ENCODE assay signal across 14 cellular contexts in the genomic region with DNA sequence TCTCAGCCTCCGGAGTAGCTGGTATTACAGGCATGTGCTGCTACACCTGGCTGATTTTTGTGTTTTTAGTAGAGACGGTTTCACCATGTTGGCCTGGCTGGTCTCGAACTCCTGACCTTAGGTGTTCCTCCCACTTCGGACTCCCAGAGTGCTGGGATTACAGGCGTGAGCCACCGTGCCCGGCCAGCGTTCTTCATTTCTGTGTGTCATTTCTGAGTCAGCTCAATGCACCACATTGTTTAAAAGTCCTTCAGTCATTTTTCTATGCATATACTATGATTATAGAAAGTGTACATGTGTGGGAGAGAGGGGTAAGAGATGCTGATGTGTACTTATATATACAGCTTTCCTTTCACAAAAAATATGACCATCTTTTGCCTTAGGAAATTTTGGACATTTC. TPM values are rescaled to one million over a fixed set of nuclear protein-coding genes. Genes with fewer than 3 reads are reported as not detected.
DNase-seq lines count a peak whose midpoint lies in the region; ATAC-seq, FAIRE-seq and TF ChIP-seq lines count a peak whose summit lies in the region.
"Had no signal": no experiment of that assay in that cellular context is flagged by ENCODE, and none has a peak within 500 bp of the region (broad histone marks: within the 10 kb centered on the region; RNA-seq: fewer than 3 reads in every experiment).

No MANE protein-coding gene starts in this region.

- H3K4me3 ChIP-seq in IMR-90 (ENCODE audit: insufficient read depth, low read depth, low read length) (no peak overlapping the region), GM23248 (no peak overlapping the region)
- H3K4me3 ChIP-seq: smooth muscle cell, tibial artery had no signal

- intact Hi-C loops in activated CD4-positive, alpha-beta T cell treated with anti-CD3 and anti-CD28 coated beads for 36 hours (cut with DNase I, micrococcal nuclease): loop anchor here in 1 of 2 experiments (5.0 kb wide), 2 partner anchors 154 to 221 kb away; a partner anchor contains a TSS
- intact Hi-C loops in IMR-90 (cut with micrococcal nuclease): loop anchor here (5.0 to 10.0 kb wide), 2 partner anchors 221 to 314 kb away; a partner anchor contains a TSS

- no peak overlapping the region for H2BK120ac ChIP-seq in IMR-90 (ENCODE audit: low read depth, low read length)

- H3K9me2 ChIP-seq in GM23248 (ENCODE audit: insufficient read depth): no peaks in the 10 kb centered on the region

- no peak overlapping the region for H4K5ac ChIP-seq in IMR-90 (ENCODE audit: low read depth, low read length)

- no peaks in the 10 kb centered on the region for H3K27me3 ChIP-seq in IMR-90 (ENCODE audit: control insufficient read depth, insufficient read depth, low read length)
- H3K27me3 ChIP-seq in GM23248 (replicated peaks; ENCODE audit: insufficient read depth): no peaks in the 10 kb centered on the region
- H3K27me3 ChIP-seq: neutrophil, tibial artery had no signal

- no peak for FAIRE-seq in HTR-8/SVneo (lab: Jason Lieb, UNC)
- FAIRE-seq: A204.1 had no signal

- H3K27me3 Mint-ChIP-seq in activated CD4-positive, alpha-beta T cell treated with anti-CD3 and anti-CD28 coated beads for 36 hours: no peaks in the 10 kb centered on the region
- no peaks in the 10 kb centered on the region for H3K27me3 Mint-ChIP-seq in activated naive CD8-positive, alpha-beta T cell
- H3K27me3 Mint-ChIP-seq in nephron (ENCODE audit: low read depth): no peaks in the 10 kb centered on the region

- H3F3A ChIP-seq in GM23248 (ENCODE audit: insufficient read depth): no peaks in the 10 kb centered on the region

- no peak for TF ChIP-seq CTCF in IMR-90 (conservative IDR thresholded peaks at IDR 0.05; ENCODE audit: low read depth, low read length)
- no peak for TF ChIP-seq CTCF in nephron (IDR thresholded peaks at IDR 0.05; ENCODE audit: unreplicated experiment in 3 of 3)

- H4K8ac ChIP-seq in IMR-90 (ENCODE audit: low read depth in 2 of 2, low read length in 2 of 2): no peak overlapping the region

- H3K9me3 ChIP-seq in IMR-90 (ENCODE audit: control insufficient read depth, insufficient read depth, low read length): no peaks in the 10 kb centered on the region
- no peaks in the 10 kb centered on the region for H3K9me3 ChIP-seq in GM23248 (ENCODE audit: low read depth)
- H3K9me3 ChIP-seq: neutrophil, tibial artery had no signal

- H3K4me2 ChIP-seq in IMR-90 (ENCODE audit: low read depth, low read length): no peak overlapping the region
- H3K4me2 ChIP-seq in GM23248 (ENCODE audit: unreplicated experiment): no peak overlapping the region

- no peak overlapping the region for H3K56ac ChIP-seq in IMR-90 (ENCODE audit: extremely low read depth, insufficient read depth, low read length)

- BruUV-seq in IMR-90 (replicated peaks; lab: Mats Ljungman, UMichigan): no TSS peak

- no peak overlapping the region for H3K4ac ChIP-seq in IMR-90 (ENCODE audit: low read depth, low read length)

- H3K9me1 ChIP-seq in IMR-90 (ENCODE audit: insufficient read depth, low read length): no peaks in the 10 kb centered on the region

- POLR2A ChIA-PET in activated CD4-positive, alpha-beta T cell treated with anti-CD3 and anti-CD28 coated beads for 36 hours (lab: Charles Lee): interaction anchor here (0.6 kb wide), 1 partner anchor 16 kb away, joined by 10 read pairs; no protein-coding TSS in a partner anchor
- POLR2A ChIA-PET in IMR-90 (lab: Charles Lee; ENCODE audit: unreplicated experiment): no interaction called here

- H3K4me3 Mint-ChIP-seq in activated CD4-positive, alpha-beta T cell treated with anti-CD3 and anti-CD28 coated beads for 36 hours: peak overlapping the region; percentile 91
- peak overlapping the region; percentile 99 for H3K4me3 Mint-ChIP-seq in activated naive CD8-positive, alpha-beta T cell
- peak overlapping the region; percentile 70 to 74 (median 71) for H3K4me3 Mint-ChIP-seq in nephron

- dilution Hi-C loops in IMR-90 (cut with HindIII; ENCODE audit: low sequenced_read_pairs, unreplicated experiment): no loop called here

- CTCF ChIA-PET in activated CD4-positive, alpha-beta T cell treated with anti-CD3 and anti-CD28 coated beads for 36 hours (lab: Charles Lee): no interaction called here
- CTCF ChIA-PET in IMR-90 (lab: Yijun Ruan, JAX): interaction anchor here (0.6 kb wide), 2 partner anchors 95 to 146 kb away, joined by 3 to 6 read pairs; no protein-coding TSS in a partner anchor

- ATAC-seq in activated CD4-positive, alpha-beta T cell treated with anti-CD3 and anti-CD28 coated beads for 36 hours: no peak
- ATAC-seq in IMR-90 (ENCODE audit: low read depth) (no peak), GM18511 (IDR thresholded peaks at IDR 0.05; ENCODE audit: unreplicated experiment) (no peak)

- in situ Hi-C loops in IMR-90 (cut with MboI; ENCODE audit: low sequenced_read_pairs) (no loop called here), GM23248 (cut with MboI) (no loop called here)

- no peaks in the 10 kb centered on the region for H3K9me3 Mint-ChIP-seq in activated CD4-positive, alpha-beta T cell treated with anti-CD3 and anti-CD28 coated beads for 36 hours (ENCODE audit: low read depth)
- no peaks in the 10 kb centered on the region for H3K9me3 Mint-ChIP-seq in activated naive CD8-positive, alpha-beta T cell (ENCODE audit: low read depth)
- H3K9me3 Mint-ChIP-seq in nephron: no peaks in the 10 kb centered on the region

- H4K20me1 ChIP-seq in IMR-90 (ENCODE audit: insufficient read depth, low read length): no peaks in the 10 kb centered on the region
- no peaks in the 10 kb centered on the region for H4K20me1 ChIP-seq in GM23248 (ENCODE audit: insufficient read depth)

- H3K36me3 ChIP-seq in IMR-90 (ENCODE audit: control insufficient read depth, insufficient read depth, low read length) (no peaks in the 10 kb centered on the region), GM23248 (ENCODE audit: low read depth) (no peaks in the 10 kb centered on the region; the same call in 1 of the 2 replicates)
- H3K36me3 ChIP-seq: neutrophil, tibial artery had no signal

- H3K27ac ChIP-seq in IMR-90 (ENCODE audit: insufficient read depth, low read length): no peak overlapping the region
- no peak overlapping the region for H3K27ac ChIP-seq in GM23248
- H3K27ac ChIP-seq: neutrophil, tibial artery had no signal

- no peak overlapping the region for H2AK9ac ChIP-seq in IMR-90 (replicated peaks; ENCODE audit: low read depth, low read length, poor library complexity)

- 73% methylated on average over 3 of the region's 8 CpGs; no CpG with 5 or more reads in 1 of the 2 experiments for WGBS in IMR-90 (ENCODE audit: extremely low coverage in 2 of 2, insufficient read length in 1 of 2), 2 experiments
- WGBS in GM23248 (ENCODE audit: low coverage in 1 of 2, low lambda C conversion rate in 2 of 2, missing lambda C conversion rate in 2 of 2), 2 experiments: 86 to 87% methylated on average over 8 of the region's 8 CpGs

- H2BK15ac ChIP-seq in IMR-90 (ENCODE audit: low read depth, low read length): no peak overlapping the region

- H3K23ac ChIP-seq in IMR-90 (ENCODE audit: low read depth, low read length): no peak overlapping the region

- no peak overlapping the region for H3K9ac ChIP-seq in IMR-90 (ENCODE audit: low read depth, low read length)
- H3K9ac ChIP-seq in GM23248: no peak overlapping the region

- peaks cover 28% of the 10 kb centered on the region for H3K36me3 Mint-ChIP-seq in activated CD4-positive, alpha-beta T cell treated with anti-CD3 and anti-CD28 coated beads for 36 hours (ENCODE audit: low read depth)
- H3K36me3 Mint-ChIP-seq in activated naive CD8-positive, alpha-beta T cell: peaks cover 3% of the 10 kb centered on the region
- H3K36me3 Mint-ChIP-seq in nephron (ENCODE audit: low read depth): no peaks in the 10 kb centered on the region

- no peak overlapping the region for H3K14ac ChIP-seq in IMR-90 (replicated peaks; ENCODE audit: low read depth, low read length)

- peaks cover 13 to 53% of the 10 kb centered on the region in 2 experiments; a peak in 3 of 4 replicates for H3K79me1 ChIP-seq in IMR-90 (ENCODE audit: low read depth in 1 of 2, low read length in 2 of 2)

- no peak for DNase-seq in activated CD4-positive, alpha-beta T cell treated with anti-CD3 and anti-CD28 coated beads for 36 hours
- DNase-seq in activated CD4-positive, alpha-beta T cell treated with anti-CD3 and anti-CD28 coated beads, Interleukin-2, amount 50 U/mL, for 48 hours: no peak
- peak; percentile 14 for DNase-seq in IMR-90
- no peak for DNase-seq in HTR-8/SVneo (ENCODE audit: insufficient read length, low spot score)
- DNase-seq in GM23248: no peak
- DNase-seq: NCI-H2029; NK-92 treated with Interleukin-12 subunit alpha and Interleukin-12 subunit beta, amount 100 ng/mL, for 24 hours; tibial artery had no signal

- no peaks in the 10 kb centered on the region for H3K4me1 ChIP-seq in IMR-90 (ENCODE audit: control insufficient read depth, insufficient read depth, low read length)
- H3K4me1 ChIP-seq in GM23248 (ENCODE audit: insufficient read depth): peaks cover 8% of the 10 kb centered on the region

- H3K4me1 Mint-ChIP-seq in activated CD4-positive, alpha-beta T cell treated with anti-CD3 and anti-CD28 coated beads for 36 hours: peaks cover 59% of the 10 kb centered on the region
- H3K4me1 Mint-ChIP-seq in activated naive CD8-positive, alpha-beta T cell (ENCODE audit: low read depth): peaks cover 60% of the 10 kb centered on the region
- H3K4me1 Mint-ChIP-seq in nephron: peaks cover 24% of the 10 kb centered on the region

- TF ChIP-seq RAD21 in IMR-90 (IDR thresholded peaks at IDR 0.05; ENCODE audit: low read length): no peak

- H2BK20ac ChIP-seq in IMR-90 (ENCODE audit: low read depth, low read length): no peak overlapping the region

- H2AK5ac ChIP-seq in IMR-90 (ENCODE audit: low read depth, low read length): no peak overlapping the region

- no peak overlapping the region for H4K91ac ChIP-seq in IMR-90 (ENCODE audit: insufficient read depth, low read depth, low read length)

- peaks cover 70% of the 10 kb centered on the region for H3K79me2 ChIP-seq in GM23248 (ENCODE audit: insufficient read depth)

- no peak for TF ChIP-seq POLR2A in IMR-90 (IDR thresholded peaks at IDR 0.05; ENCODE audit: low read depth, low read length)

- H2AFZ ChIP-seq in IMR-90 (replicated peaks; ENCODE audit: low read length, poor library complexity): no peak overlapping the region
- no peak overlapping the region for H2AFZ ChIP-seq in GM23248

- H3K27ac Mint-ChIP-seq in activated CD4-positive, alpha-beta T cell treated with anti-CD3 and anti-CD28 coated beads for 36 hours: no peak overlapping the region
- no peak overlapping the region for H3K27ac Mint-ChIP-seq in activated naive CD8-positive, alpha-beta T cell
- H3K27ac Mint-ChIP-seq in nephron: no peak overlapping the region

- no peak overlapping the region for H3K18ac ChIP-seq in IMR-90 (ENCODE audit: low read depth, low read length)

- no peak overlapping the region for H2BK5ac ChIP-seq in IMR-90 (ENCODE audit: low read depth, low read length, poor library complexity, severe bottlenecking)

RNA-seq across cellular contexts. Expression of a gene that starts 2.1 kb away (rescaled TPM):
- 10 to 100 TPM; 31.3 to 47.0 TPM for total RNA-seq in activated CD4-positive, alpha-beta T cell treated with anti-CD3 and anti-CD28 coated beads for 36 hours
- 15.6 and 20.3 TPM in 2 replicates for total RNA-seq in IMR-90 (2012; rRNA removed)
- polyA plus RNA-seq in IMR-90 (2012; rRNA removed) (5.1 and 7.3 TPM in 2 replicates), GM23248 (2016; fragmentation: Nextera tagmentation; extraction: Ambion mirVana) (8.3 and 10.9 TPM in 2 replicates)
- polyA plus RNA-seq in IMR-90 (2012; cell fraction: cytosol; rRNA removed): 1.6 and 3.1 TPM in 2 replicates
- 2.5 and 10.7 TPM in 2 replicates for polyA plus RNA-seq in IMR-90 (2012; cell fraction: nucleus; rRNA removed; ENCODE audit: low replicate concordance)
- 11.7 and 19.9 TPM in 2 replicates for total RNA-seq in GM23248 (2014; rRNA removed; shearing (Covaris generic))

RNA-seq across cellular contexts. Expression of a gene that starts 2.3 kb away (rescaled TPM):
- total RNA-seq in activated CD4-positive, alpha-beta T cell treated with anti-CD3 and anti-CD28 coated beads for 36 hours: 1 to 10 TPM; 2.2 to 2.4 TPM
- total RNA-seq in IMR-90 (2012; rRNA removed): 0.72 and 0.83 TPM in 2 replicates
- 0.75 and 1.1 TPM in 2 replicates for polyA plus RNA-seq in IMR-90 (2012; rRNA removed)
- 0.10 and 0.11 TPM in 2 replicates for polyA plus RNA-seq in IMR-90 (2012; cell fraction: cytosol; rRNA removed)
- polyA plus RNA-seq in IMR-90 (2012; cell fraction: nucleus; rRNA removed; ENCODE audit: low replicate concordance): 1.5 and 7.0 TPM in 2 replicates
- 0.43 and 2.4 TPM in 2 replicates for total RNA-seq in GM23248 (2014; rRNA removed; shearing (Covaris generic))
- polyA plus RNA-seq in GM23248 (2016; fragmentation: Nextera tagmentation; extraction: Ambion mirVana): 1.1 and 1.5 TPM in 2 replicates
